In the genomic region with DNA sequence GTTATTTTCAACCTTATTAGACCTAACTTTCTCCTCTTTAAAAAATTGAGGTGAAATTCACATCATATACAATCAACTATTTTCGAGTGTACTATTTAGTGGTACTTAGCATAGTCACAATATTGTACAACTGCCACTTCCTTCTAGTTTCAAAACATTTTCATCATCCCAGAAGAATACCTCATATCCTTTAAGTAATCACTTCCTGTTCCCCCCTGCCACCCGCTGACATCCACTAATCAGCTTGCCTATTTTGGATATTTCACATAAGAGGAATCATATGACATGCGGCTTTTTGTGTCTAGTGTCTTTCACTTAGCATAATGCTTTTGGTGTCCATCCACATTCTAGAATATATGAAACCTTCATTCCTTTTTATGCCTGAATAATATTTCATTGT, we compare ENCODE assay signal across 20 cellular contexts.
"Had no signal": no experiment of that assay in that cellular context is flagged by ENCODE, and none has a peak within 500 bp of the region (broad histone marks: within the 10 kb centered on the region; RNA-seq: fewer than 3 reads in every experiment).

No MANE protein-coding gene starts in this region.

- ATAC-seq: activated CD8-positive, alpha-beta T cell treated with anti-CD3 and anti-CD28 coated beads for 36 hours; heart right ventricle; sciatic nerve; stimulated activated effector memory CD8-positive, alpha-beta T cell treated with anti-CD3 and anti-CD28 coated beads, Interleukin-12 subunit alpha, Interleukin-12 subunit beta, amount 100 ng/mL, for 72 hours had no signal

- DNase-seq: activated B cell treated with CpG ODN at 0.5 μM for 24 hours; activated CD4-positive, alpha-beta T cell treated with anti-CD3 and anti-CD28 coated beads, Interleukin-2, amount 50 U/mL, for 1 hour; activated CD8-positive, alpha-beta T cell treated with anti-CD3 and anti-CD28 coated beads for 36 hours; activated T-cell treated with anti-CD3 and anti-CD28 coated beads, Interleukin-2, amount 50 U/mL, for 48 hours; anterior cingulate cortex; dermis blood vessel endothelial cell; effector CD4-positive, alpha-beta T cell; esophagus squamous epithelium; foreskin melanocyte; heart right ventricle; naive B cell; nephron progenitor cell; ovary; retina; stimulated activated CD4-positive, alpha-beta T cell treated with anti-CD3 and anti-CD28 coated beads, Interleukin-12 subunit alpha, Interleukin-12 subunit beta, amount 100 ng/mL, for 4 hours; stimulated activated CD4-positive, alpha-beta T cell treated with anti-CD3 and anti-CD28 coated beads, Interleukin-4, amount 100 ng/mL, for 24 hours; T1000; trophoblast cell had no signal
